24 cellular contexts compared by ENCODE assay signal in the genomic region with DNA sequence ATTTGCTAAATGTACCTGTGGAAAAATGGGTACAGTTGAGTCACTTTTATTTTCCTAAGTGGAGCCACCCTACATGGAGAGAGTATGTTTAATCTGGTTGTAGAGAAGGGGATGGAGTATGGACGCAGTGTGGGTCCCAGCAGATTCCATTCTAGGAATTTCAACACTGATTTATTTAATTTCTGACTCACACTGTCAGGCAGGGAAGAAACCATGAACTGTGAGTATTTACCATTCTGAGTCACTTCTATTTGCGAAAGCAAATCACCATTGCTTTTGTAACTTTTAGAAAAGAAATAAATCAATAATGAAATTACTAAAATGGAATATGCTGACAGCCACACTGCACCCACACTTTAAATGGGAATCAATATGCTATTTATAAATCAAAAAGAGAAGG.
A peak's percentile ranks its signal among the peaks of the same experiment; 100 is the strongest.
DNase-seq lines count a peak whose midpoint lies in the region; ATAC-seq and TF ChIP-seq lines count a peak whose summit lies in the region.
"Had no signal": no experiment of that assay in that cellular context is flagged by ENCODE, and none has a peak within 500 bp of the region (broad histone marks: within the 10 kb centered on the region; RNA-seq: fewer than 3 reads in every experiment).

No MANE protein-coding gene starts in this region.

- H3K27me3 ChIP-seq in lung (ENCODE audit: control insufficient read depth, insufficient read depth), result no peaks in the 10 kb centered on the region
- H3K27me3 ChIP-seq: BLaER1 treated with 17β-estradiol and CSF1 and Interleukin-3, amounts not matched to agents 10 nM and 100 nM; tibial nerve had no signal

- peak; percentile 77 for ATAC-seq in lung (ENCODE audit: insufficient read depth, low FRiP score)
- no peak for ATAC-seq in GM18517 (IDR thresholded peaks at IDR 0.05; ENCODE audit: unreplicated experiment)
- ATAC-seq in GM21381 (IDR thresholded peaks at IDR 0.05; ENCODE audit: unreplicated experiment), result no peak
- ATAC-seq: effector memory CD8-positive, alpha-beta T cell; heart right ventricle; naive thymus-derived CD4-positive, alpha-beta T cell; sciatic nerve; stimulated activated naive B cell treated with anti-CD40 and anti-IgM and Interleukin-4, amounts not matched to agents 10 μg/mL and 1 μg/mL and 100 μg/mL, for 72 hours had no signal

- no peaks in the 10 kb centered on the region for H3K9me3 ChIP-seq in lung (ENCODE audit: control insufficient read depth in 2 of 2, insufficient read depth in 1 of 2, low read length in 1 of 2)
- H3K9me3 ChIP-seq: BLaER1 treated with 17β-estradiol and CSF1 and Interleukin-3, amounts not matched to agents 10 nM and 100 nM; heart right ventricle; MG63; tibial nerve had no signal

- no peak for TF ChIP-seq CTCF in lung (IDR thresholded peaks at IDR 0.05; ENCODE audit: control extremely low read depth, extremely low read depth)

- 74 to 88% methylated on average over 2 of the region's 2 CpGs for WGBS in lung, 2 donors

- no peak overlapping the region for H3K4me3 ChIP-seq in lung
- H3K4me3 ChIP-seq: BLaER1 treated with 17β-estradiol and CSF1 and Interleukin-3, amounts not matched to agents 10 nM and 100 nM; HAP-1; heart right ventricle; MG63; tibial nerve had no signal

- H3K4me1 ChIP-seq in lung (ENCODE audit: control insufficient read depth in 2 of 2, insufficient read depth in 2 of 2, low read length in 2 of 2), result no peaks in the 10 kb centered on the region
- H3K4me1 ChIP-seq: BLaER1 treated with 17β-estradiol and CSF1 and Interleukin-3, amounts not matched to agents 10 nM and 100 nM; HAP-1; tibial nerve had no signal

- no peak overlapping the region for H3K27ac ChIP-seq in lung (ENCODE audit: low read depth in 1 of 2, low read length in 1 of 2)
- H3K27ac ChIP-seq: BLaER1 treated with 17β-estradiol and CSF1 and Interleukin-3, amounts not matched to agents 10 nM and 100 nM; heart right ventricle; tibial nerve had no signal

- DNase-seq in DMS53 (lab: John Stamatoyannopoulos, UW) (peak; percentile 74), NCI-H460 (ENCODE audit: extremely low read depth, low read depth) (peak; percentile 51), dedifferentiated amniotic fluid mesenchymal stem cell (ENCODE audit: extremely low spot score) (peak; percentile 46), lung (ENCODE audit: low spot score) (no peak), T-helper 1 cell (no peak), iPS-NIHi11 (ENCODE audit: low spot score) (no peak)
- DNase-seq: activated CD4-positive, alpha-beta T cell treated with anti-CD3 and anti-CD28 coated beads, Interleukin-2, amount 10 ng/mL, durations not matched to agents 24 days and 14 days; activated CD8-positive, alpha-beta memory T cell treated with anti-CD3 and anti-CD28 coated beads, Interleukin-2, amount 50 U/mL, for 48 hours; activated gamma-delta T cell; amygdala; effector memory CD8-positive, alpha-beta T cell; heart right ventricle; mesenchymal stem cell; MG63; naive thymus-derived CD4-positive, alpha-beta T cell; NCI-H1694; NCI-H82; stimulated activated naive B cell treated with anti-CD40 and anti-IgM and Interleukin-4, amounts not matched to agents 10 μg/mL and 1 μg/mL and 100 μg/mL, for 72 hours had no signal

- no peaks in the 10 kb centered on the region for H3K36me3 ChIP-seq in lung (ENCODE audit: control insufficient read depth in 2 of 2, insufficient read depth in 2 of 2, low read length in 2 of 2)
- H3K36me3 ChIP-seq: BLaER1 treated with 17β-estradiol and CSF1 and Interleukin-3, amounts not matched to agents 10 nM and 100 nM; HAP-1; heart right ventricle; MG63; tibial nerve had no signal

Comparison
In these comparisons a context has a peak if more than half of its experiments do, and no peak if none do; other contexts are left out.
1. DNase-seq: peak in DMS53 (single experiment), NCI-H460 (single experiment) and dedifferentiated amniotic fluid mesenchymal stem cell (single experiment); none in lung (single experiment), T-helper 1 cell (0 of 5) and iPS-NIHi11 (single experiment).